Comparison of ENCODE assay signal across 2 cellular contexts in the genomic region with DNA sequence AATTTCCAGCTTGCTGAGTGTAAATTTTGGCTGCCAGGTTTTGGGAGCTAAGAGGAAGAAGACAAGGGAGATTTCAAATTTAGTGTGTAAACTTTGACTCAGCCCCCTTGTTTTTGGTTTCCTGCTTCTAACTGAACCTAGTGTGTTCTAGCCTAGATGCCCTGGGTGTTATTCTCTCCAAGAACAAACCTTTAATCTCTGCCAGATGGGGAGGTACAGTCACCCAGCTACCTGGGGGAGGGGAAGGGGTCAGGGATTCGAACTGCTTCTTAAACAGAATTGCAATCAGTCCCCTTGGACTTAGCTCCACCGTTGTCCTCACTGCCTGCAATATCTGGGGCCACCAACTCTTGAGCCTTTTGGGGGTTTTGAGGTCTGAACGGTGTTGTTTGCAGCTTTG.
TF ChIP-seq lines count a peak whose summit lies in the region.

No MANE protein-coding gene starts in this region.

TF ChIP-seq in H1, 55 proteins besides CTCF, POLR2A, EP300 and RAD21 (continued from another document):
- TF ChIP-seq, protein P1, sequence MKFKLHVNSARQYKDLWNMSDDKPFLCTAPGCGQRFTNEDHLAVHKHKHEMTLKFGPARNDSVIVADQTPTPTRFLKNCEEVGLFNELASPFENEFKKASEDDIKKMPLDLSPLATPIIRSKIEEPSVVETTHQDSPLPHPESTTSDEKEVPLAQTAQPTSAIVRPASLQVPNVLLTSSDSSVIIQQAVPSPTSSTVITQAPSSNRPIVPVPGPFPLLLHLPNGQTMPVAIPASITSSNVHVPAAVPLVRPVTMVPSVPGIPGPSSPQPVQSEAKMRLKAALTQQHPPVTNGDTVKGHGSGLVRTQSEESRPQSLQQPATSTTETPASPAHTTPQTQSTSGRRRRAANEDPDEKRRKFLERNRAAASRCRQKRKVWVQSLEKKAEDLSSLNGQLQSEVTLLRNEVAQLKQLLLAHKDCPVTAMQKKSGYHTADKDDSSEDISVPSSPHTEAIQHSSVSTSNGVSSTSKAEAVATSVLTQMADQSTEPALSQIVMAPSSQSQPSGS (IDR thresholded peaks at IDR 0.05; ENCODE audit: low read length): no peak
- TF ChIP-seq TEAD4 (IDR thresholded peaks at IDR 0.05; ENCODE audit: low read depth, low read length): no peak
- no peak for TF ChIP-seq NANOG (IDR thresholded peaks at IDR 0.05; ENCODE audit: insufficient read depth, low read depth, low read length, poor library complexity, severe bottlenecking)
- TF ChIP-seq USF2 (IDR thresholded peaks at IDR 0.05; ENCODE audit: low read length): no peak
- TF ChIP-seq ATF3 (IDR thresholded peaks at IDR 0.05; ENCODE audit: insufficient read depth, low read depth, low read length): no peak
- TF ChIP-seq RXRA (IDR thresholded peaks at IDR 0.05; ENCODE audit: insufficient read depth, low read depth, low read length): no peak
- TF ChIP-seq RNF2 (IDR thresholded peaks at IDR 0.05; ENCODE audit: borderline replicate concordance, low read depth, low read length, missing control alignments, poor library complexity, severe bottlenecking): no peak
- no peak for TF ChIP-seq RBBP5 (IDR thresholded peaks at IDR 0.05; ENCODE audit: borderline replicate concordance, low read depth, low read length)
- no peak for TF ChIP-seq GABPA (IDR thresholded peaks at IDR 0.05; ENCODE audit: borderline replicate concordance, insufficient read depth, low read length)
- TF ChIP-seq SP4 (IDR thresholded peaks at IDR 0.05; ENCODE audit: low read length): no peak
- no peak for TF ChIP-seq KDM1A (IDR thresholded peaks at IDR 0.05; ENCODE audit: borderline replicate concordance, low read length)
- TF ChIP-seq JUN (IDR thresholded peaks at IDR 0.05; ENCODE audit: low read depth, low read length): no peak
- TF ChIP-seq SIN3A (conservative IDR thresholded peaks at IDR 0.05 in 1 of 2, IDR thresholded peaks at IDR 0.05 in 1 of 2; ENCODE audit: low read depth in 1 of 2, low read length in 2 of 2): no peak
- no peak for TF ChIP-seq SUZ12 (IDR thresholded peaks at IDR 0.05; ENCODE audit: low read length)
- TF ChIP-seq MAFK (IDR thresholded peaks at IDR 0.05; ENCODE audit: low read depth, low read length): no peak
- no peak for TF ChIP-seq BRCA1 (IDR thresholded peaks at IDR 0.05; ENCODE audit: low read depth, low read length)
- no peak for TF ChIP-seq HDAC6 (IDR thresholded peaks at IDR 0.05; ENCODE audit: low read depth, low read length)
- TF ChIP-seq GTF2F1 (IDR thresholded peaks at IDR 0.05; ENCODE audit: borderline replicate concordance, low read depth, low read length): no peak

TF ChIP-seq in SK-N-SH, 30 proteins besides CTCF, POLR2A, EP300 and RAD21 (continued from another document):
- TF ChIP-seq SIN3A (IDR thresholded peaks at IDR 0.05; ENCODE audit: borderline replicate concordance, low read depth, low read length): no peak
- TF ChIP-seq TEAD4 (IDR thresholded peaks at IDR 0.05; ENCODE audit: borderline replicate concordance, insufficient read depth): no peak
- TF ChIP-seq TAF1 (IDR thresholded peaks at IDR 0.05; ENCODE audit: borderline replicate concordance, low read depth, low read length): no peak
- TF ChIP-seq ZBTB33 (IDR thresholded peaks at IDR 0.05; ENCODE audit: borderline replicate concordance, low read depth): no peak
- TF ChIP-seq NFIC (IDR thresholded peaks at IDR 0.05; ENCODE audit: borderline replicate concordance): no peak
- TF ChIP-seq GATA2 (CRISPR knock-in tag; IDR thresholded peaks at IDR 0.05): no peak
- TF ChIP-seq POLR2AphosphoS5 (IDR thresholded peaks at IDR 0.05; ENCODE audit: low read depth, low read length): no peak
- TF ChIP-seq SMC3 (IDR thresholded peaks at IDR 0.05; ENCODE audit: low read depth, low read length): no peak
- TF ChIP-seq, protein P2, sequence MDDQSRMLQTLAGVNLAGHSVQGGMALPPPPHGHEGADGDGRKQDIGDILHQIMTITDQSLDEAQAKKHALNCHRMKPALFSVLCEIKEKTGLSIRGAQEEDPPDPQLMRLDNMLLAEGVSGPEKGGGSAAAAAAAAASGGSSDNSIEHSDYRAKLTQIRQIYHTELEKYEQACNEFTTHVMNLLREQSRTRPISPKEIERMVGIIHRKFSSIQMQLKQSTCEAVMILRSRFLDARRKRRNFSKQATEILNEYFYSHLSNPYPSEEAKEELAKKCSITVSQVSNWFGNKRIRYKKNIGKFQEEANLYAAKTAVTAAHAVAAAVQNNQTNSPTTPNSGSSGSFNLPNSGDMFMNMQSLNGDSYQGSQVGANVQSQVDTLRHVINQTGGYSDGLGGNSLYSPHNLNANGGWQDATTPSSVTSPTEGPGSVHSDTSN (IDR thresholded peaks at IDR 0.05): no peak
- TF ChIP-seq, protein P3, sequence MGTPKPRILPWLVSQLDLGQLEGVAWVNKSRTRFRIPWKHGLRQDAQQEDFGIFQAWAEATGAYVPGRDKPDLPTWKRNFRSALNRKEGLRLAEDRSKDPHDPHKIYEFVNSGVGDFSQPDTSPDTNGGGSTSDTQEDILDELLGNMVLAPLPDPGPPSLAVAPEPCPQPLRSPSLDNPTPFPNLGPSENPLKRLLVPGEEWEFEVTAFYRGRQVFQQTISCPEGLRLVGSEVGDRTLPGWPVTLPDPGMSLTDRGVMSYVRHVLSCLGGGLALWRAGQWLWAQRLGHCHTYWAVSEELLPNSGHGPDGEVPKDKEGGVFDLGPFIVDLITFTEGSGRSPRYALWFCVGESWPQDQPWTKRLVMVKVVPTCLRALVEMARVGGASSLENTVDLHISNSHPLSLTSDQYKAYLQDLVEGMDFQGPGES (IDR thresholded peaks at IDR 0.05; ENCODE audit: low read depth, low read length): no peak
